Comparison of ENCODE assay signal across 1 cellular context in the genomic region with DNA sequence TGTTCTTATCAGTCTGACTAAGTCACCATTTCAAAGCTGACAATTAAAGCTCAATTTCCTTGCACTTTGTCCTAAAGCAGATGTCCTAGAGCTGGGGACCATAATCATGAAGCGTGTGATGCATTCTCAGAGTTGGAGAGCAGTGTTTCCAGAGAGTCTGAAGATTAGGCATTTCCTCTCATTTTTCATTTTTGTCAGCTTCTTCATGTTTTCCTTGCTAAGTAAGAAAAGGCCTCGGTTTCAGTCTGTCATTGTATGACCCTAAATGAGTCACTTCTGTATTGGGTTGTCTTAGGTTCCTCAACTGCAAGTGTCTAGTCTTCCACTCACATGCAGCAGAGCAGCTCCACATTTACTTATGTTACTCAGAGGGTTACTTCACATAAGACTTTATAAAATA.
TF ChIP-seq lines count a peak whose summit lies in the region.

No MANE protein-coding gene starts in this region.

TF ChIP-seq in WTC11, 78 proteins besides CTCF, POLR2A, EP300 and RAD21 (continued from another document):
- TF ChIP-seq, protein P1, sequence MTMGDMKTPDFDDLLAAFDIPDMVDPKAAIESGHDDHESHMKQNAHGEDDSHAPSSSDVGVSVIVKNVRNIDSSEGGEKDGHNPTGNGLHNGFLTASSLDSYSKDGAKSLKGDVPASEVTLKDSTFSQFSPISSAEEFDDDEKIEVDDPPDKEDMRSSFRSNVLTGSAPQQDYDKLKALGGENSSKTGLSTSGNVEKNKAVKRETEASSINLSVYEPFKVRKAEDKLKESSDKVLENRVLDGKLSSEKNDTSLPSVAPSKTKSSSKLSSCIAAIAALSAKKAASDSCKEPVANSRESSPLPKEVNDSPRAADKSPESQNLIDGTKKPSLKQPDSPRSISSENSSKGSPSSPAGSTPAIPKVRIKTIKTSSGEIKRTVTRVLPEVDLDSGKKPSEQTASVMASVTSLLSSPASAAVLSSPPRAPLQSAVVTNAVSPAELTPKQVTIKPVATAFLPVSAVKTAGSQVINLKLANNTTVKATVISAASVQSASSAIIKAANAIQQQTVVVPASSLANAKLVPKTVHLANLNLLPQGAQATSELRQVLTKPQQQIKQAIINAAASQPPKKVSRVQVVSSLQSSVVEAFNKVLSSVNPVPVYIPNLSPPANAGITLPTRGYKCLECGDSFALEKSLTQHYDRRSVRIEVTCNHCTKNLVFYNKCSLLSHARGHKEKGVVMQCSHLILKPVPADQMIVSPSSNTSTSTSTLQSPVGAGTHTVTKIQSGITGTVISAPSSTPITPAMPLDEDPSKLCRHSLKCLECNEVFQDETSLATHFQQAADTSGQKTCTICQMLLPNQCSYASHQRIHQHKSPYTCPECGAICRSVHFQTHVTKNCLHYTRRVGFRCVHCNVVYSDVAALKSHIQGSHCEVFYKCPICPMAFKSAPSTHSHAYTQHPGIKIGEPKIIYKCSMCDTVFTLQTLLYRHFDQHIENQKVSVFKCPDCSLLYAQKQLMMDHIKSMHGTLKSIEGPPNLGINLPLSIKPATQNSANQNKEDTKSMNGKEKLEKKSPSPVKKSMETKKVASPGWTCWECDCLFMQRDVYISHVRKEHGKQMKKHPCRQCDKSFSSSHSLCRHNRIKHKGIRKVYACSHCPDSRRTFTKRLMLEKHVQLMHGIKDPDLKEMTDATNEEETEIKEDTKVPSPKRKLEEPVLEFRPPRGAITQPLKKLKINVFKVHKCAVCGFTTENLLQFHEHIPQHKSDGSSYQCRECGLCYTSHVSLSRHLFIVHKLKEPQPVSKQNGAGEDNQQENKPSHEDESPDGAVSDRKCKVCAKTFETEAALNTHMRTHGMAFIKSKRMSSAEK (CRISPR knock-in tag; IDR thresholded peaks at IDR 0.05; ENCODE audit: borderline replicate concordance), result no peak
- TF ChIP-seq HMGA2 (CRISPR knock-in tag; IDR thresholded peaks at IDR 0.05), result no peak
- TF ChIP-seq KAT7 (CRISPR knock-in tag; IDR thresholded peaks at IDR 0.05; ENCODE audit: borderline replicate concordance), result no peak
- no peak for TF ChIP-seq MYBL2 (CRISPR knock-in tag; IDR thresholded peaks at IDR 0.05)
- no peak for TF ChIP-seq TCF7 (CRISPR knock-in tag; IDR thresholded peaks at IDR 0.05; ENCODE audit: low read depth)
- no peak for TF ChIP-seq HMGXB4 (CRISPR knock-in tag; IDR thresholded peaks at IDR 0.05)
- TF ChIP-seq, protein P2, sequence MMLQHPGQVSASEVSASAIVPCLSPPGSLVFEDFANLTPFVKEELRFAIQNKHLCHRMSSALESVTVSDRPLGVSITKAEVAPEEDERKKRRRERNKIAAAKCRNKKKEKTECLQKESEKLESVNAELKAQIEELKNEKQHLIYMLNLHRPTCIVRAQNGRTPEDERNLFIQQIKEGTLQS (CRISPR knock-in tag; conservative IDR thresholded peaks at IDR 0.05), result no peak
- no peak for TF ChIP-seq JUN (CRISPR knock-in tag; IDR thresholded peaks at IDR 0.05)
- no peak for TF ChIP-seq NR2C2 (CRISPR knock-in tag; IDR thresholded peaks at IDR 0.05)
TF ChIP-seq in WTC11: peak in this region for 0.
